8 cellular contexts compared by ENCODE assay signal in the genomic region with DNA sequence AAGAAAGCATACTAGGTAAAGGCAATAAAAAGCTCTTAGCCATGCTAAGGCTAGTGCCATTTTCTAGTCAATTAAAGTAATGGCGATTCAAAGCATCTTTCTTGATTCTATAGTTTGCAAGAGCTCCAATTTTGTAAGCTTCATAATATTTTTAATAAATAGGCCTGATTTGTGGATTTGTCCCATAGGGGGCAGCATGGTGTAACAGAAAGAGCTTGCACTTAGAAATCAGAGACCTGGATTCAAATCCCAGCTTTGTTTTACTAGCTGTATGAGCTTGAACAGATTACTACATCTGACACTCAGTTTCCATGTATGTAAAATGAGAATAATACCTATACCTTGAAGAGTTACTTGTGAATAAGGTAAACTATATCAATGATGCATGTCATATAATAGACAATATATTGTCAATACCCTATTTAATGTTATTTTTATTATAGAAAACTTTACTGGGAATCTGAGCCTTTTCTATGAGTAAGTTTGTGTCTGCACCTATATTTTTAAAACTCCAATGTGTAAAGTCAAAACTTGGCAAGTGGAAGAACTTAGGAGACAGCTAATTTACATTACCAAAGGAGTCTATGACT.
DNase-seq lines count a peak whose midpoint lies in the region; TF ChIP-seq lines count a peak whose summit lies in the region.

No MANE protein-coding gene starts in this region.

- H3K4me1 Mint-ChIP-seq in type B pancreatic cell (ENCODE audit: unreplicated experiment) = peaks cover 11% of the 10 kb centered on the region
- H3K4me1 Mint-ChIP-seq in activated T-helper 1 cell treated with anti-CD3 and anti-CD28 coated beads, Interleukin-12 subunit alpha, Interleukin-12 subunit beta, Interleukin-2, Interleukin-4 antibody, amounts not matched to agents 30 ng/mL and 10 ng/mL and 1 ng/mL, durations not matched to agents 14 hours and 24 hours and 36 hours (ENCODE audit: low read depth) = no peaks in the 10 kb centered on the region

- H3K36me3 ChIP-seq in PC-9 (ENCODE audit: low read depth) = no peaks in the 10 kb centered on the region
- H3K36me3 ChIP-seq in fibroblast of lung (ENCODE audit: control insufficient read depth, insufficient read depth, low read length) = no peaks in the 10 kb centered on the region

- DNase-seq in GM12865 (ENCODE audit: low read depth) = peak; percentile 38
- peak; percentile 8 to 41 for DNase-seq in PC-9
- peak; percentile 12 to 52 for DNase-seq in fibroblast of lung (ENCODE audit: low read depth in 2 of 2)
- DNase-seq in type B pancreatic cell (ENCODE audit: extremely low spot score, unreplicated experiment) = no peak
- DNase-seq in activated T-helper 1 cell treated with anti-CD3 and anti-CD28 coated beads, Interleukin-12 subunit alpha, Interleukin-12 subunit beta, Interleukin-2, Interleukin-4 antibody, amounts not matched to agents 30 ng/mL and 10 ng/mL and 1 ng/mL, durations not matched to agents 14 hours and 24 hours and 36 hours (ENCODE audit: low spot score) = no peak
- no peak for DNase-seq in medulla oblongata (ENCODE audit: extremely low spot score)
- DNase-seq in retina = no peak

- H3K4me2 ChIP-seq in PC-9 (no peak overlapping the region), fibroblast of lung (ENCODE audit: extremely low read depth, insufficient read depth, low read length) (no peak overlapping the region)

- no TSS peak for BruUV-seq in PC-9 (replicated peaks; lab: Mats Ljungman, UMichigan)

- H3K27ac Mint-ChIP-seq in type B pancreatic cell = no peak overlapping the region
- H3K27ac Mint-ChIP-seq in activated T-helper 1 cell treated with anti-CD3 and anti-CD28 coated beads, Interleukin-12 subunit alpha, Interleukin-12 subunit beta, Interleukin-2, Interleukin-4 antibody, amounts not matched to agents 30 ng/mL and 10 ng/mL and 1 ng/mL, durations not matched to agents 14 hours and 24 hours and 36 hours = no peak overlapping the region

- no peak overlapping the region for H2AFZ ChIP-seq in PC-9
- no peak overlapping the region for H2AFZ ChIP-seq in fibroblast of lung (ENCODE audit: low read length)

- H3K9me3 ChIP-seq in PC-9 (ENCODE audit: insufficient read depth, low read depth) (no peaks in the 10 kb centered on the region), fibroblast of lung (ENCODE audit: control insufficient read depth, insufficient read depth, low read depth, low read length) (no peaks in the 10 kb centered on the region)

- H3K4me3 ChIP-seq in GM12865 (ENCODE audit: low read depth, low read length) (no peak overlapping the region), PC-9 (no peak overlapping the region), fibroblast of lung (replicated peaks in 1 of 4; ENCODE audit: control extremely low read depth in 1 of 4, insufficient read depth in 1 of 4, low read depth in 3 of 4, low read length in 4 of 4) (no peak overlapping the region)

- no peaks in the 10 kb centered on the region for H3F3A ChIP-seq in PC-9 (ENCODE audit: insufficient read depth, low read depth)

- peak; percentile 71 for TF ChIP-seq CTCF in 22Rv1 (IDR thresholded peaks at IDR 0.05)
- peak; percentile 28 for TF ChIP-seq CTCF in GM12865 (IDR thresholded peaks at IDR 0.05; ENCODE audit: insufficient read depth, low read depth, low read length, missing control alignments)
- TF ChIP-seq CTCF in PC-9 (conservative IDR thresholded peaks at IDR 0.05) = peak; percentile 82
- TF ChIP-seq CTCF in fibroblast of lung (conservative IDR thresholded peaks at IDR 0.05 in 1 of 2, IDR thresholded peaks at IDR 0.05 in 1 of 2; ENCODE audit: low read depth in 1 of 2, low read length in 2 of 2) = peak; percentile 39 to 51
- peak; percentile 70 for TF ChIP-seq CTCF in type B pancreatic cell (conservative IDR thresholded peaks at IDR 0.05)

- H3K27ac ChIP-seq in 22Rv1 (no peak overlapping the region), PC-9 (no peak overlapping the region), fibroblast of lung (ENCODE audit: insufficient read depth, low read length) (no peak overlapping the region)

- POLR2A ChIA-PET in PC-9 (lab: Charles Lee; ENCODE audit: unreplicated experiment) = no interaction called here

- H3K9me2 ChIP-seq in PC-9 (ENCODE audit: insufficient read depth) = no peaks in the 10 kb centered on the region

- CTCF ChIA-PET in PC-9 (lab: Charles Lee) = interaction anchor here (0.6 to 1.1 kb wide), 6 partner anchors 216 to 918 kb away, joined by 3 to 24 read pairs (median 6); no protein-coding TSS in a partner anchor

- H3K27me3 ChIP-seq in PC-9 (ENCODE audit: insufficient read depth, low read depth) (no peaks in the 10 kb centered on the region), fibroblast of lung (ENCODE audit: control insufficient read depth, insufficient read depth, low read length) (no peaks in the 10 kb centered on the region)

- H3K36me3 Mint-ChIP-seq in type B pancreatic cell = no peaks in the 10 kb centered on the region
- no peaks in the 10 kb centered on the region for H3K36me3 Mint-ChIP-seq in activated T-helper 1 cell treated with anti-CD3 and anti-CD28 coated beads, Interleukin-12 subunit alpha, Interleukin-12 subunit beta, Interleukin-2, Interleukin-4 antibody, amounts not matched to agents 30 ng/mL and 10 ng/mL and 1 ng/mL, durations not matched to agents 14 hours and 24 hours and 36 hours (ENCODE audit: low read depth)

- no peaks in the 10 kb centered on the region for H4K20me1 ChIP-seq in PC-9 (ENCODE audit: insufficient read depth)
- no peaks in the 10 kb centered on the region for H4K20me1 ChIP-seq in fibroblast of lung (ENCODE audit: control insufficient read depth, extremely low read depth, insufficient read depth, low read length)

- no peak overlapping the region for H3K9ac ChIP-seq in fibroblast of lung (ENCODE audit: insufficient read depth, low read length)

- H3K27me3 Mint-ChIP-seq in type B pancreatic cell = peaks cover 4% of the 10 kb centered on the region
- no peaks in the 10 kb centered on the region for H3K27me3 Mint-ChIP-seq in activated T-helper 1 cell treated with anti-CD3 and anti-CD28 coated beads, Interleukin-12 subunit alpha, Interleukin-12 subunit beta, Interleukin-2, Interleukin-4 antibody, amounts not matched to agents 30 ng/mL and 10 ng/mL and 1 ng/mL, durations not matched to agents 14 hours and 24 hours and 36 hours (ENCODE audit: insufficient read depth)

- no peaks in the 10 kb centered on the region for H3K79me2 ChIP-seq in PC-9 (ENCODE audit: low read depth)
- H3K79me2 ChIP-seq in fibroblast of lung (ENCODE audit: control insufficient read depth, insufficient read depth, low read length) = no peaks in the 10 kb centered on the region

- H3K4me1 ChIP-seq in PC-9 (replicated peaks; ENCODE audit: insufficient read depth) = no peaks in the 10 kb centered on the region
- H3K4me1 ChIP-seq in fibroblast of lung (ENCODE audit: control insufficient read depth, extremely low read depth, insufficient read depth, low read length) = no peaks in the 10 kb centered on the region

- H3K9me3 Mint-ChIP-seq in type B pancreatic cell = no peaks in the 10 kb centered on the region
- no peaks in the 10 kb centered on the region for H3K9me3 Mint-ChIP-seq in activated T-helper 1 cell treated with anti-CD3 and anti-CD28 coated beads, Interleukin-12 subunit alpha, Interleukin-12 subunit beta, Interleukin-2, Interleukin-4 antibody, amounts not matched to agents 30 ng/mL and 10 ng/mL and 1 ng/mL, durations not matched to agents 14 hours and 24 hours and 36 hours

- intact Hi-C loops in PC-9 (cut with micrococcal nuclease; ENCODE audit: unreplicated experiment) = loop anchor here (1.0 to 5.0 kb wide), 2 partner anchors 216 to 282 kb away; no protein-coding TSS in a partner anchor
- intact Hi-C loops in activated T-helper 1 cell treated with anti-CD3 and anti-CD28 coated beads, Interleukin-12 subunit alpha, Interleukin-12 subunit beta, Interleukin-2, Interleukin-4 antibody, amounts not matched to agents 30 ng/mL and 10 ng/mL and 1 ng/mL, durations not matched to agents 14 hours and 24 hours and 36 hours (cut with micrococcal nuclease) = loop anchor here (1.0 kb wide), 1 partner anchor 216 kb away; no protein-coding TSS in a partner anchor

- H3K4me3 Mint-ChIP-seq in type B pancreatic cell = no peak overlapping the region
- no peak overlapping the region for H3K4me3 Mint-ChIP-seq in activated T-helper 1 cell treated with anti-CD3 and anti-CD28 coated beads, Interleukin-12 subunit alpha, Interleukin-12 subunit beta, Interleukin-2, Interleukin-4 antibody, amounts not matched to agents 30 ng/mL and 10 ng/mL and 1 ng/mL, durations not matched to agents 14 hours and 24 hours and 36 hours

Comparison
In these comparisons a context has a peak if more than half of its experiments do, and no peak if none do; other contexts are left out.
1. CTCF ChIP-seq: peak in every context shown above with its lines; median percentile 82 in PC-9; 71 in 22Rv1; 70 in type B pancreatic cell; 45 in fibroblast of lung; 28 in GM12865.
2. DNase-seq: peak in GM12865 (single experiment), PC-9 (2 of 2) and fibroblast of lung (2 of 2); none in type B pancreatic cell (single experiment), activated T-helper 1 cell treated with anti-CD3 and anti-CD28 coated beads, Interleukin-12 subunit alpha, Interleukin-12 subunit beta, Interleukin-2, Interleukin-4 antibody, amounts not matched to agents 30 ng/mL and 10 ng/mL and 1 ng/mL, durations not matched to agents 14 hours and 24 hours and 36 hours (single experiment), medulla oblongata (single experiment) and retina (single experiment).